ENCODE assay signal across 8 cellular contexts in genomic region chr13:76745246-76746200, GRCh38.
A peak's percentile ranks its signal among the peaks of the same experiment; 100 is the strongest.
DNase-seq lines count a peak whose midpoint lies in the region; ATAC-seq lines count a peak whose summit lies in the region.
"Had no signal": no experiment of that assay in that cellular context is flagged by ENCODE, and none has a peak within 500 bp of the region (broad histone marks: within the 10 kb centered on the region; RNA-seq: fewer than 3 reads in every experiment).

No MANE protein-coding gene starts in this region.

- no peak overlapping the region for H3K27ac Mint-ChIP-seq in stimulated activated memory B cell treated with anti-CD40 and anti-IgM and Interleukin-4, amounts not matched to agents 10 μg/mL and 1 μg/mL and 100 μg/mL, for 72 hours
- H3K27ac Mint-ChIP-seq: T-helper 17 cell had no signal

- H3K36me3 Mint-ChIP-seq in stimulated activated memory B cell treated with anti-CD40 and anti-IgM and Interleukin-4, amounts not matched to agents 10 μg/mL and 1 μg/mL and 100 μg/mL, for 72 hours = no peaks in the 10 kb centered on the region

- peaks cover 9% of the 10 kb centered on the region for H3K9me3 Mint-ChIP-seq in stimulated activated memory B cell treated with anti-CD40 and anti-IgM and Interleukin-4, amounts not matched to agents 10 μg/mL and 1 μg/mL and 100 μg/mL, for 72 hours

- peaks cover 20% of the 10 kb centered on the region for H3K4me1 Mint-ChIP-seq in stimulated activated memory B cell treated with anti-CD40 and anti-IgM and Interleukin-4, amounts not matched to agents 10 μg/mL and 1 μg/mL and 100 μg/mL, for 72 hours
- H3K4me1 Mint-ChIP-seq: T-helper 17 cell had no signal

- H3K27me3 Mint-ChIP-seq in stimulated activated memory B cell treated with anti-CD40 and anti-IgM and Interleukin-4, amounts not matched to agents 10 μg/mL and 1 μg/mL and 100 μg/mL, for 72 hours = no peaks in the 10 kb centered on the region

- DNase-seq in SKM-1 (lab: John Stamatoyannopoulos, UW; ENCODE audit: unreplicated experiment) (peak; percentile 87), RKO (ENCODE audit: low spot score) (no peak)
- no peak for DNase-seq in activated CD4-positive, alpha-beta T cell treated with anti-CD3 and anti-CD28 coated beads for 4 hours
- no peak for DNase-seq in activated CD4-positive, alpha-beta T cell treated with anti-CD3 and anti-CD28 coated beads, Interleukin-2, amount 50 U/mL, for 48 hours
- DNase-seq: T-helper 17 cell had no signal

- peak; percentile 89 for ATAC-seq in GM19452 (IDR thresholded peaks at IDR 0.05; ENCODE audit: unreplicated experiment)
- peak; percentile 69 for ATAC-seq in HG03066 (IDR thresholded peaks at IDR 0.05; ENCODE audit: low read depth, unreplicated experiment)
- peak; percentile 62 for ATAC-seq in stimulated activated memory B cell treated with anti-CD40 and anti-IgM and Interleukin-4, amounts not matched to agents 10 μg/mL and 1 μg/mL and 100 μg/mL, for 72 hours
- ATAC-seq: T-helper 17 cell had no signal

- no peak overlapping the region for H3K4me3 Mint-ChIP-seq in stimulated activated memory B cell treated with anti-CD40 and anti-IgM and Interleukin-4, amounts not matched to agents 10 μg/mL and 1 μg/mL and 100 μg/mL, for 72 hours
- H3K4me3 Mint-ChIP-seq: T-helper 17 cell had no signal
